8 cellular contexts compared by ENCODE assay signal in the genomic region with DNA sequence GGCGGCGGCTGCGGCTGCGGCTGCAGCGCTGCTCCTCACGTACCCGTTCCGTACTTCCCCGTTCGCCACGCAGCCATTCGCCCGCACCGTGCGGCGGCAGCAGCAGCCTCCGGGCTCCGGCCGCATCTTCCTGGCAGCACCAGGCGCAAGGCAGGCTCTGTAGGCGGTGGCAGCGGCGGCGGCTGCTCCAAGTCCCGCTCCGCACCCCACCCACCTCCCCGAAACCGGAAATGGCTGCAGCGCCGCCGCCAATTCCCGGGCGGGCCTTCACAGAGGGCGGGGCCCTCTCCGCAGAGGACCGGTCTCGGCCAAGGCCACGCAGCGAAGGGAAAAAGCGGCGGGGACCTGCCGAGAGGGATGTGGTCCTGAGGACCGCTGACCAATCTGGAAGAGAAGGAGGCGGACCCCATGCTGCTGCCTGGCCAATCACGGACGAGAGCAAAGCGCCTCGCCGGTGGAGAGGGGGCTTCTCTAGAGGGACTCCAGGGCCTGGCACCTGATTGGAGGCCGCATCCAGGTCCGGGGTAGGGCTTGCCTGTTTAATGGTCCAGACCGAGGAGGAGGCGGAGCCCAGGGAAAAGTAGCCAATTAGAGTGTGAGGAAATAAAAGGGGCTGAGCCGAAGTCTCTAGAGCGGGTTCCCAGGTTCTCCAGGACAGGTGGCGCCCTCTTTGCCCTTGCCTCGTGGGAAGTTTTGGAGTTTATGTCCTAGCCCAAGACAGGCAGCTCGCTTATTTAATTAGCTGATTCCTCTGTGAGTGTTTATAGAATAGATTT. TPM values are rescaled to one million over a fixed set of nuclear protein-coding genes. Genes with fewer than 3 reads are reported as not detected.
A peak's percentile ranks its signal among the peaks of the same experiment; 100 is the strongest.
DNase-seq lines count a peak whose midpoint lies in the region; ATAC-seq and TF ChIP-seq lines count a peak whose summit lies in the region.

A gene with protein sequence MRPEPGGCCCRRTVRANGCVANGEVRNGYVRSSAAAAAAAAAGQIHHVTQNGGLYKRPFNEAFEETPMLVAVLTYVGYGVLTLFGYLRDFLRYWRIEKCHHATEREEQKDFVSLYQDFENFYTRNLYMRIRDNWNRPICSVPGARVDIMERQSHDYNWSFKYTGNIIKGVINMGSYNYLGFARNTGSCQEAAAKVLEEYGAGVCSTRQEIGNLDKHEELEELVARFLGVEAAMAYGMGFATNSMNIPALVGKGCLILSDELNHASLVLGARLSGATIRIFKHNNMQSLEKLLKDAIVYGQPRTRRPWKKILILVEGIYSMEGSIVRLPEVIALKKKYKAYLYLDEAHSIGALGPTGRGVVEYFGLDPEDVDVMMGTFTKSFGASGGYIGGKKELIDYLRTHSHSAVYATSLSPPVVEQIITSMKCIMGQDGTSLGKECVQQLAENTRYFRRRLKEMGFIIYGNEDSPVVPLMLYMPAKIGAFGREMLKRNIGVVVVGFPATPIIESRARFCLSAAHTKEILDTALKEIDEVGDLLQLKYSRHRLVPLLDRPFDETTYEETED (minus strand): TSS at position 184 of the 776 bp plus-strand sequence. CDS start 58 bp downstream, at position 126.

- H3K4me2 ChIP-seq in BLaER1 treated with 17β-estradiol and CSF1 and Interleukin-3, amounts not matched to agents 10 nM and 100 nM: peak within 1 kb of the TSS; percentile 70 to 93 (median 89)

- H3K27ac ChIP-seq in BLaER1 treated with 17β-estradiol and CSF1 and Interleukin-3, amounts not matched to agents 10 nM and 100 nM: peak within 1 kb of the TSS; percentile 55 to 86 (median 76)
- peak within 1 kb of the TSS; percentile 92 for H3K27ac ChIP-seq in colonic mucosa

- peaks cover 8 to 77% (median 17%) of the 10 kb centered on the region in 10 experiments for H3K4me1 ChIP-seq in BLaER1 treated with 17β-estradiol and CSF1 and Interleukin-3, amounts not matched to agents 10 nM and 100 nM
- peaks cover 5% of the 10 kb centered on the region for H3K4me1 ChIP-seq in colonic mucosa

- no peak for TF ChIP-seq CTCF in colonic mucosa (IDR thresholded peaks at IDR 0.05)

- intact Hi-C loops in colonic mucosa (cut with DNase I): no loop called here

- DNase-seq in NCI-H526 (lab: John Stamatoyannopoulos, UW): peak; percentile 99
- DNase-seq in activated CD4-positive, alpha-beta T cell treated with anti-CD3 and anti-CD28 coated beads for 48 hours: peak; percentile 98
- DNase-seq in colonic mucosa: peak; percentile 98
- DNase-seq in kidney tubule cell (ENCODE audit: low spot score): peak; percentile 100
- DNase-seq in stimulated activated CD4-positive, alpha-beta T cell treated with anti-CD3 and anti-CD28 coated beads, Interleukin-1b, Interleukin-23, amount 100 ng/mL, for 24 hours (ENCODE audit: low read depth in 4 of 4, low spot score in 1 of 4): peak; percentile 81 to 95 (median 92)

- H3K9ac ChIP-seq in BLaER1 treated with 17β-estradiol and CSF1 and Interleukin-3, amounts not matched to agents 10 nM and 100 nM: peak within 1 kb of the TSS; percentile 79 to 93 (median 88)
- H3K9ac ChIP-seq in colonic mucosa (ENCODE audit: low read depth in 2 of 2, low read length in 2 of 2): peak within 1 kb of the TSS; percentile 85 to 93

- H3K9me3 ChIP-seq in BLaER1 treated with 17β-estradiol and CSF1 and Interleukin-3, amounts not matched to agents 10 nM and 100 nM (replicated peaks in 1 of 11): no peaks in the 10 kb centered on the region
- no peaks in the 10 kb centered on the region for H3K9me3 ChIP-seq in colonic mucosa

- peaks cover 0 to 7% (median 0%) of the 10 kb centered on the region in 11 experiments; a peak in 1 of 22 replicates for H3K36me3 ChIP-seq in BLaER1 treated with 17β-estradiol and CSF1 and Interleukin-3, amounts not matched to agents 10 nM and 100 nM
- H3K36me3 ChIP-seq in colonic mucosa: no peaks in the 10 kb centered on the region

- ATAC-seq in GM19324 (IDR thresholded peaks at IDR 0.05; ENCODE audit: low FRiP score, unreplicated experiment) (peak; percentile 96), HG03469 (IDR thresholded peaks at IDR 0.05; ENCODE audit: unreplicated experiment) (peak; percentile 91)

- H3K27me3 ChIP-seq in BLaER1 treated with 17β-estradiol and CSF1 and Interleukin-3, amounts not matched to agents 10 nM and 100 nM: no peaks in the 10 kb centered on the region
- H3K27me3 ChIP-seq in colonic mucosa: no peaks in the 10 kb centered on the region

- peaks cover 0 to 43% (median 24%) of the 10 kb centered on the region in 11 experiments; a peak in 14 of 22 replicates for H4K20me1 ChIP-seq in BLaER1 treated with 17β-estradiol and CSF1 and Interleukin-3, amounts not matched to agents 10 nM and 100 nM

- H3K4me3 ChIP-seq in BLaER1 treated with 17β-estradiol and CSF1 and Interleukin-3, amounts not matched to agents 10 nM and 100 nM: peak within 1 kb of the TSS; percentile 84 to 99 (median 93)
- H3K4me3 ChIP-seq in colonic mucosa: peak within 1 kb of the TSS; percentile 93

RNA-seq across cellular contexts. Expression of the gene that starts here (rescaled TPM):
- total RNA-seq in colonic mucosa: 10 to 100 TPM; 68.3 to 70.1 TPM

Comparison
In these comparisons a context has a peak if more than half of its experiments do, and no peak if none do; other contexts are left out.
1. Peak in every context shown above with its lines: DNase-seq, ATAC-seq, H3K4me3 ChIP-seq and H3K27ac ChIP-seq.